24 cellular contexts compared by ENCODE assay signal in the genomic region with DNA sequence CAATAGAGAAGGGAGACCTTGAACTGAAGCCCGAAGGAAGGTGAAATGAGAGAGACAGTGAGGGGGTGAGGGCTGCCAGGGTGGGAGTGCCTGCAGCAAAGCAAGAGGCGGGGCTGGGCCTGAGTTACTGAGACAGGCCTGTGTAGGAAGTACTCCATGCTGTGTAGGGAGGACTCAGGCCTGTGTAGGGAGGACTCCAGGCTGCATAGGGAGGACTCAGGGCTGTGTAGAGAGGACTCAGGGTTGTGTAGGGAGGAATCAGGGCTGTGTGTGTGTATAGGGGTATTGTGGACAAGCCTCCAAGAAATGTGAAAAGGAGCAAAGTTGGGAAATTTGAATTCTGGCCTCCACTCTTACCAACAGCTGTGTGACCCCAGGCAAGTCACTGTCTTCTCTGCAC.
"Had no signal": no experiment of that assay in that cellular context is flagged by ENCODE, and none has a peak within 500 bp of the region (broad histone marks: within the 10 kb centered on the region; RNA-seq: fewer than 3 reads in every experiment).

No MANE protein-coding gene starts in this region.

- H3K27ac Mint-ChIP-seq: activated CD8-positive, alpha-beta T cell treated with anti-CD3 and anti-CD28 coated beads, Interleukin-2, amount 10 ng/mL, durations not matched to agents 7 days and 5 days; activated naive CD4-positive, alpha-beta T cell treated with anti-CD3 and anti-CD28 coated beads, Interleukin-2, amount 10 ng/mL, durations not matched to agents 7 days and 5 days; mesothelial cell of epicardium; naive B cell; stimulated activated naive CD8-positive, alpha-beta T cell treated with anti-CD3 and anti-CD28 coated beads, Interleukin-15, Interleukin-2, amounts not matched to agents 100 ng/mL and 50 ng/mL, for 24 hours; T-helper 1 cell treated with Interleukin-12 subunit alpha and Interleukin-12 subunit beta and Interleukin-4 antibody, amounts not matched to agents 30 μg/mL and 1 μg/mL, for 36 hours had no signal

- H3K27me3 Mint-ChIP-seq: central memory CD8-positive, alpha-beta T cell; stimulated activated naive CD8-positive, alpha-beta T cell treated with anti-CD3 and anti-CD28 coated beads, Interleukin-15, Interleukin-2, amounts not matched to agents 100 ng/mL and 50 ng/mL, for 24 hours had no signal

- H3K9me3 ChIP-seq: breast epithelium, gastrocnemius medialis, pancreas, psoas muscle, spleen, tibial artery had no signal

- H3K4me1 ChIP-seq: breast epithelium, gastrocnemius medialis, pancreas, psoas muscle, spleen, tibial artery had no signal

- H3K4me3 Mint-ChIP-seq: activated CD8-positive, alpha-beta T cell treated with anti-CD3 and anti-CD28 coated beads, Interleukin-2, amount 10 ng/mL, durations not matched to agents 7 days and 5 days; activated naive CD4-positive, alpha-beta T cell treated with anti-CD3 and anti-CD28 coated beads, Interleukin-2, amount 10 ng/mL, durations not matched to agents 7 days and 5 days; central memory CD8-positive, alpha-beta T cell; mesothelial cell of epicardium; naive B cell; nephron progenitor cell; stimulated activated naive CD8-positive, alpha-beta T cell treated with anti-CD3 and anti-CD28 coated beads, Interleukin-15, Interleukin-2, amounts not matched to agents 100 ng/mL and 50 ng/mL, for 24 hours; T-helper 1 cell treated with Interleukin-12 subunit alpha and Interleukin-12 subunit beta and Interleukin-4 antibody, amounts not matched to agents 30 μg/mL and 1 μg/mL, for 36 hours had no signal

- H3K9me3 Mint-ChIP-seq: activated naive CD4-positive, alpha-beta T cell treated with anti-CD3 and anti-CD28 coated beads, Interleukin-2, amount 10 ng/mL, durations not matched to agents 7 days and 5 days; central memory CD8-positive, alpha-beta T cell; mesothelial cell of epicardium; naive B cell; nephron progenitor cell; stimulated activated naive CD8-positive, alpha-beta T cell treated with anti-CD3 and anti-CD28 coated beads, Interleukin-15, Interleukin-2, amounts not matched to agents 100 ng/mL and 50 ng/mL, for 24 hours; T-helper 1 cell treated with Interleukin-12 subunit alpha and Interleukin-12 subunit beta and Interleukin-4 antibody, amounts not matched to agents 30 μg/mL and 1 μg/mL, for 36 hours had no signal

- H3K4me1 Mint-ChIP-seq: activated naive CD4-positive, alpha-beta T cell treated with anti-CD3 and anti-CD28 coated beads, Interleukin-2, amount 10 ng/mL, durations not matched to agents 7 days and 5 days; central memory CD8-positive, alpha-beta T cell; mesothelial cell of epicardium; naive B cell had no signal

- H3K27ac ChIP-seq: breast epithelium, gastrocnemius medialis, pancreas, psoas muscle, SK-N-MC, spleen, tibial artery had no signal

- DNase-seq: activated CD4-positive, alpha-beta T cell treated with anti-CD3 and anti-CD28 coated beads for 1 hour; activated CD8-positive, alpha-beta T cell treated with anti-CD3 and anti-CD28 coated beads, Interleukin-2, amount 10 ng/mL, durations not matched to agents 7 days and 5 days; activated effector memory CD4-positive, alpha-beta T cell treated with Interleukin-2 at 50 U/mL for 16 hours; activated naive CD4-positive, alpha-beta T cell treated with anti-CD3 and anti-CD28 coated beads, Interleukin-2, amount 10 ng/mL, durations not matched to agents 7 days and 5 days; amygdala; dermis blood vessel endothelial cell; effector CD8-positive, alpha-beta T cell; erythroblast; gastrocnemius medialis; glutamatergic neuron; mammary epithelial cell; naive B cell; nephron progenitor cell; pancreas; psoas muscle; spleen; T1000; tibial artery had no signal

- H3K36me3 ChIP-seq: breast epithelium, gastrocnemius medialis, pancreas, spleen, tibial artery had no signal

- H3K36me3 Mint-ChIP-seq: activated naive CD4-positive, alpha-beta T cell treated with anti-CD3 and anti-CD28 coated beads, Interleukin-2, amount 10 ng/mL, durations not matched to agents 7 days and 5 days; mesothelial cell of epicardium; naive B cell had no signal

- H3K4me3 ChIP-seq: breast epithelium, gastrocnemius medialis, pancreas, psoas muscle, SK-N-MC, spleen, tibial artery had no signal

- ATAC-seq: activated CD8-positive, alpha-beta T cell treated with anti-CD3 and anti-CD28 coated beads, Interleukin-2, amount 10 ng/mL, durations not matched to agents 7 days and 5 days; gastrocnemius medialis; pancreas; psoas muscle had no signal

- H3K27me3 ChIP-seq: breast epithelium, gastrocnemius medialis, pancreas, tibial artery had no signal
